Comparison of ENCODE assay signal across 1 cellular context in genomic region chr12:115094163-115094816, GRCh38.
TF ChIP-seq lines count a peak whose summit lies in the region.

No MANE protein-coding gene starts in this region.

TF ChIP-seq in HepG2, 621 proteins besides CTCF, POLR2A, EP300 and RAD21 (continued from another document and continues in another):
- TF ChIP-seq NR2F1 (CRISPR knock-in tag; IDR thresholded peaks at IDR 0.05) (peak in 1 of 2 experiments; percentile 31; a peak in 1 of 4 replicates), MNT (IDR thresholded peaks at IDR 0.05) (peak; percentile 54; the same call in 1 of the 2 replicates), ZNF33A (CRISPR knock-in tag; IDR thresholded peaks at IDR 0.05; ENCODE audit: borderline replicate concordance) (peak; percentile 43; the same call in 1 of the 2 replicates), TCF7 (IDR thresholded peaks at IDR 0.05; ENCODE audit: low read depth) (peak; percentile 66), ZNF331 (CRISPR knock-in tag; IDR thresholded peaks at IDR 0.05) (0 out of 2 replicates have a peak, but pooled peaks have one; percentile 32), CREM (IDR thresholded peaks at IDR 0.05) (peak; percentile 69; the same call in 1 of the 2 replicates), CREM (CRISPR knock-in tag; IDR thresholded peaks at IDR 0.05) (no peak), ZKSCAN1 (IDR thresholded peaks at IDR 0.05; ENCODE audit: low read length) (no peak), ZKSCAN5 (CRISPR knock-in tag; IDR thresholded peaks at IDR 0.05) (no peak), ZNF430 (CRISPR knock-in tag; IDR thresholded peaks at IDR 0.05) (peak; percentile 33; the same call in 1 of the 2 replicates), SRY (CRISPR knock-in tag; IDR thresholded peaks at IDR 0.05) (no peak; the same call in 1 of the 2 replicates), PBX2 (CRISPR knock-in tag; IDR thresholded peaks at IDR 0.05) (no peak), KMT2A (CRISPR knock-in tag; IDR thresholded peaks at IDR 0.05) (no peak), MZF1 (CRISPR knock-in tag; IDR thresholded peaks at IDR 0.05; ENCODE audit: borderline replicate concordance) (no peak), MAZ (IDR thresholded peaks at IDR 0.05; ENCODE audit: borderline replicate concordance, low read depth, low read length) (no peak), MAZ (CRISPR knock-in tag; IDR thresholded peaks at IDR 0.05; ENCODE audit: low read depth) (no peak), CBFB (CRISPR knock-in tag; IDR thresholded peaks at IDR 0.05) (no peak), ZBTB21 (CRISPR knock-in tag; IDR thresholded peaks at IDR 0.05) (no peak), SOX5 (CRISPR knock-in tag; IDR thresholded peaks at IDR 0.05; ENCODE audit: borderline replicate concordance) (peak; percentile 72; the same call in 1 of the 2 replicates), MED1 (CRISPR knock-in tag; IDR thresholded peaks at IDR 0.05) (peak; percentile 78), PHF5A (CRISPR knock-in tag; IDR thresholded peaks at IDR 0.05; ENCODE audit: low read depth, unreplicated experiment) (no peak), TP53 (CRISPR knock-in tag; conservative IDR thresholded peaks at IDR 0.05) (no peak), ESRRA (CRISPR knock-in tag; IDR thresholded peaks at IDR 0.05; ENCODE audit: low read depth) (peak; percentile 56), FOXM1 (CRISPR knock-in tag; IDR thresholded peaks at IDR 0.05) (no peak), ZNF691 (CRISPR knock-in tag; IDR thresholded peaks at IDR 0.05; ENCODE audit: borderline replicate concordance, low read depth) (no peak), GABPB1 (CRISPR knock-in tag; IDR thresholded peaks at IDR 0.05) (no peak), PAWR (CRISPR knock-in tag; IDR thresholded peaks at IDR 0.05; ENCODE audit: borderline replicate concordance) (no peak), NR2F6 (IDR thresholded peaks at IDR 0.05) (peak; percentile 70), NR2F6 (CRISPR knock-in tag; IDR thresholded peaks at IDR 0.05) (peak; percentile 75), ETV6 (CRISPR knock-in tag; conservative IDR thresholded peaks at IDR 0.05) (no peak), ZBTB7B (CRISPR knock-in tag; IDR thresholded peaks at IDR 0.05) (peak; percentile 33; the same call in 1 of the 2 replicates), PRMT3 (CRISPR knock-in tag; IDR thresholded peaks at IDR 0.05; ENCODE audit: borderline replicate concordance, low read depth) (no peak), RXRB (CRISPR knock-in tag; IDR thresholded peaks at IDR 0.05; ENCODE audit: borderline replicate concordance) (peak; percentile 93), HBP1 (CRISPR knock-in tag; IDR thresholded peaks at IDR 0.05; ENCODE audit: low read depth) (no peak), ZNF460 (CRISPR knock-in tag; IDR thresholded peaks at IDR 0.05; ENCODE audit: borderline replicate concordance) (no peak), TBX2 (CRISPR knock-in tag; IDR thresholded peaks at IDR 0.05; ENCODE audit: borderline replicate concordance) (peak; percentile 80), MAFK (conservative IDR thresholded peaks at IDR 0.05 in 1 of 2, IDR thresholded peaks at IDR 0.05 in 1 of 2; ENCODE audit: low read length in 2 of 2) (no peak), GATAD2A (CRISPR knock-in tag; IDR thresholded peaks at IDR 0.05) (peak; percentile 39; the same call in 1 of the 2 replicates), BHLHE40 (IDR thresholded peaks at IDR 0.05; ENCODE audit: low read length) (peak; percentile 45; the same call in 1 of the 2 replicates), DRAP1 (CRISPR knock-in tag; IDR thresholded peaks at IDR 0.05) (peak; percentile 46; the same call in 1 of the 2 replicates), NFRKB (IDR thresholded peaks at IDR 0.05) (no peak), DR1 (CRISPR knock-in tag; IDR thresholded peaks at IDR 0.05) (no peak), ZNF572 (CRISPR knock-in tag; IDR thresholded peaks at IDR 0.05) (peak; percentile 34; the same call in 1 of the 2 replicates), RAD51 (IDR thresholded peaks at IDR 0.05; ENCODE audit: borderline replicate concordance) (no peak), NFE2 (CRISPR knock-in tag; IDR thresholded peaks at IDR 0.05) (no peak)
- TF ChIP-seq, protein P1, sequence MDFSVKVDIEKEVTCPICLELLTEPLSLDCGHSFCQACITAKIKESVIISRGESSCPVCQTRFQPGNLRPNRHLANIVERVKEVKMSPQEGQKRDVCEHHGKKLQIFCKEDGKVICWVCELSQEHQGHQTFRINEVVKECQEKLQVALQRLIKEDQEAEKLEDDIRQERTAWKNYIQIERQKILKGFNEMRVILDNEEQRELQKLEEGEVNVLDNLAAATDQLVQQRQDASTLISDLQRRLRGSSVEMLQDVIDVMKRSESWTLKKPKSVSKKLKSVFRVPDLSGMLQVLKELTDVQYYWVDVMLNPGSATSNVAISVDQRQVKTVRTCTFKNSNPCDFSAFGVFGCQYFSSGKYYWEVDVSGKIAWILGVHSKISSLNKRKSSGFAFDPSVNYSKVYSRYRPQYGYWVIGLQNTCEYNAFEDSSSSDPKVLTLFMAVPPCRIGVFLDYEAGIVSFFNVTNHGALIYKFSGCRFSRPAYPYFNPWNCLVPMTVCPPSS (IDR thresholded peaks at IDR 0.05), result no peak
- TF ChIP-seq, protein P2, sequence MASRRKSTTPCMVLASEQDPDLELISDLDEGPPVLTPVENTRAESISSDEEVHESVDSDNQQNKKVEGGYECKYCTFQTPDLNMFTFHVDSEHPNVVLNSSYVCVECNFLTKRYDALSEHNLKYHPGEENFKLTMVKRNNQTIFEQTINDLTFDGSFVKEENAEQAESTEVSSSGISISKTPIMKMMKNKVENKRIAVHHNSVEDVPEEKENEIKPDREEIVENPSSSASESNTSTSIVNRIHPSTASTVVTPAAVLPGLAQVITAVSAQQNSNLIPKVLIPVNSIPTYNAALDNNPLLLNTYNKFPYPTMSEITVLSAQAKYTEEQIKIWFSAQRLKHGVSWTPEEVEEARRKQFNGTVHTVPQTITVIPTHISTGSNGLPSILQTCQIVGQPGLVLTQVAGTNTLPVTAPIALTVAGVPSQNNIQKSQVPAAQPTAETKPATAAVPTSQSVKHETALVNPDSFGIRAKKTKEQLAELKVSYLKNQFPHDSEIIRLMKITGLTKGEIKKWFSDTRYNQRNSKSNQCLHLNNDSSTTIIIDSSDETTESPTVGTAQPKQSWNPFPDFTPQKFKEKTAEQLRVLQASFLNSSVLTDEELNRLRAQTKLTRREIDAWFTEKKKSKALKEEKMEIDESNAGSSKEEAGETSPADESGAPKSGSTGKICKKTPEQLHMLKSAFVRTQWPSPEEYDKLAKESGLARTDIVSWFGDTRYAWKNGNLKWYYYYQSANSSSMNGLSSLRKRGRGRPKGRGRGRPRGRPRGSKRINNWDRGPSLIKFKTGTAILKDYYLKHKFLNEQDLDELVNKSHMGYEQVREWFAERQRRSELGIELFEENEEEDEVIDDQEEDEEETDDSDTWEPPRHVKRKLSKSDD (CRISPR knock-in tag; IDR thresholded peaks at IDR 0.05; ENCODE audit: low read depth), result no peak
- TF ChIP-seq, protein P3, sequence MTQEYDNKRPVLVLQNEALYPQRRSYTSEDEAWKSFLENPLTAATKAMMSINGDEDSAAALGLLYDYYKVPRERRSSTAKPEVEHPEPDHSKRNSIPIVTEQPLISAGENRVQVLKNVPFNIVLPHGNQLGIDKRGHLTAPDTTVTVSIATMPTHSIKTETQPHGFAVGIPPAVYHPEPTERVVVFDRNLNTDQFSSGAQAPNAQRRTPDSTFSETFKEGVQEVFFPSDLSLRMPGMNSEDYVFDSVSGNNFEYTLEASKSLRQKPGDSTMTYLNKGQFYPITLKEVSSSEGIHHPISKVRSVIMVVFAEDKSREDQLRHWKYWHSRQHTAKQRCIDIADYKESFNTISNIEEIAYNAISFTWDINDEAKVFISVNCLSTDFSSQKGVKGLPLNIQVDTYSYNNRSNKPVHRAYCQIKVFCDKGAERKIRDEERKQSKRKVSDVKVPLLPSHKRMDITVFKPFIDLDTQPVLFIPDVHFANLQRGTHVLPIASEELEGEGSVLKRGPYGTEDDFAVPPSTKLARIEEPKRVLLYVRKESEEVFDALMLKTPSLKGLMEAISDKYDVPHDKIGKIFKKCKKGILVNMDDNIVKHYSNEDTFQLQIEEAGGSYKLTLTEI (CRISPR knock-in tag; conservative IDR thresholded peaks at IDR 0.05), result no peak
- TF ChIP-seq, protein P4, sequence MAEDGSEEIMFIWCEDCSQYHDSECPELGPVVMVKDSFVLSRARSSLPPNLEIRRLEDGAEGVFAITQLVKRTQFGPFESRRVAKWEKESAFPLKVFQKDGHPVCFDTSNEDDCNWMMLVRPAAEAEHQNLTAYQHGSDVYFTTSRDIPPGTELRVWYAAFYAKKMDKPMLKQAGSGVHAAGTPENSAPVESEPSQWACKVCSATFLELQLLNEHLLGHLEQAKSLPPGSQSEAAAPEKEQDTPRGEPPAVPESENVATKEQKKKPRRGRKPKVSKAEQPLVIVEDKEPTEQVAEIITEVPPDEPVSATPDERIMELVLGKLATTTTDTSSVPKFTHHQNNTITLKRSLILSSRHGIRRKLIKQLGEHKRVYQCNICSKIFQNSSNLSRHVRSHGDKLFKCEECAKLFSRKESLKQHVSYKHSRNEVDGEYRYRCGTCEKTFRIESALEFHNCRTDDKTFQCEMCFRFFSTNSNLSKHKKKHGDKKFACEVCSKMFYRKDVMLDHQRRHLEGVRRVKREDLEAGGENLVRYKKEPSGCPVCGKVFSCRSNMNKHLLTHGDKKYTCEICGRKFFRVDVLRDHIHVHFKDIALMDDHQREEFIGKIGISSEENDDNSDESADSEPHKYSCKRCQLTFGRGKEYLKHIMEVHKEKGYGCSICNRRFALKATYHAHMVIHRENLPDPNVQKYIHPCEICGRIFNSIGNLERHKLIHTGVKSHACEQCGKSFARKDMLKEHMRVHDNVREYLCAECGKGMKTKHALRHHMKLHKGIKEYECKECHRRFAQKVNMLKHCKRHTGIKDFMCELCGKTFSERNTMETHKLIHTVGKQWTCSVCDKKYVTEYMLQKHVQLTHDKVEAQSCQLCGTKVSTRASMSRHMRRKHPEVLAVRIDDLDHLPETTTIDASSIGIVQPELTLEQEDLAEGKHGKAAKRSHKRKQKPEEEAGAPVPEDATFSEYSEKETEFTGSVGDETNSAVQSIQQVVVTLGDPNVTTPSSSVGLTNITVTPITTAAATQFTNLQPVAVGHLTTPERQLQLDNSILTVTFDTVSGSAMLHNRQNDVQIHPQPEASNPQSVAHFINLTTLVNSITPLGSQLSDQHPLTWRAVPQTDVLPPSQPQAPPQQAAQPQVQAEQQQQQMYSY (CRISPR knock-in tag; IDR thresholded peaks at IDR 0.05), result no peak
- TF ChIP-seq, protein P5, sequence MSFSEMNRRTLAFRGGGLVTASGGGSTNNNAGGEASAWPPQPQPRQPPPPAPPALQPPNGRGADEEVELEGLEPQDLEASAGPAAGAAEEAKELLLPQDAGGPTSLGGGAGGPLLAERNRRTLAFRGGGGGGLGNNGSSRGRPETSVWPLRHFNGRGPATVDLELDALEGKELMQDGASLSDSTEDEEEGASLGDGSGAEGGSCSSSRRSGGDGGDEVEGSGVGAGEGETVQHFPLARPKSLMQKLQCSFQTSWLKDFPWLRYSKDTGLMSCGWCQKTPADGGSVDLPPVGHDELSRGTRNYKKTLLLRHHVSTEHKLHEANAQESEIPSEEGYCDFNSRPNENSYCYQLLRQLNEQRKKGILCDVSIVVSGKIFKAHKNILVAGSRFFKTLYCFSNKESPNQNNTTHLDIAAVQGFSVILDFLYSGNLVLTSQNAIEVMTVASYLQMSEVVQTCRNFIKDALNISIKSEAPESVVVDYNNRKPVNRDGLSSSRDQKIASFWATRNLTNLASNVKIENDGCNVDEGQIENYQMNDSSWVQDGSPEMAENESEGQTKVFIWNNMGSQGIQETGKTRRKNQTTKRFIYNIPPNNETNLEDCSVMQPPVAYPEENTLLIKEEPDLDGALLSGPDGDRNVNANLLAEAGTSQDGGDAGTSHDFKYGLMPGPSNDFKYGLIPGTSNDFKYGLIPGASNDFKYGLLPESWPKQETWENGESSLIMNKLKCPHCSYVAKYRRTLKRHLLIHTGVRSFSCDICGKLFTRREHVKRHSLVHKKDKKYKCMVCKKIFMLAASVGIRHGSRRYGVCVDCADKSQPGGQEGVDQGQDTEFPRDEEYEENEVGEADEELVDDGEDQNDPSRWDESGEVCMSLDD (CRISPR knock-in tag; IDR thresholded peaks at IDR 0.05; ENCODE audit: borderline replicate concordance), result no peak
